1 cellular context compared by ENCODE assay signal in the genomic region with DNA sequence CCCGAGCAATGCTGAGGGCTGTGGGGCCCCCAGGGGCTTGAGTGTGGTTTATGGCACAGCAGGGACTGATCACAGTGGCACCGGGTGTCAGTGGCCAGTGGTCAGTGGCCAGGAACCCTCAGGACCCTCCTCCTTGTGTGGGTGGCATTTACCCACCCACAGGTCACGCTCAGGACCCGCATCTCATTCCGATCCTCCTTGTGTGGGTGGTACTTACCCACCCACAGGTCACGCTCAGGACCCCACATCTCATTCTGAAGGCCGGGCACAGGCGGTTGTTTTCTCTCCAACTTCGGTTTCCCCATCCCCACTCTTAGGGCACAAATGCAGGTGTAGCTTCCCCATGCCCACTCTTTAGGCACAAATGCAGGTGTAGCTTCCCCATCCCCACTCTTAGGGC.
A peak's percentile ranks its signal among the peaks of the same experiment; 100 is the strongest.
TF ChIP-seq lines count a peak whose summit lies in the region.

No MANE protein-coding gene starts in this region.

TF ChIP-seq in HepG2, 621 proteins besides CTCF, POLR2A, EP300 and RAD21:
- no peak for TF ChIP-seq KLF12 (CRISPR knock-in tag; IDR thresholded peaks at IDR 0.05; ENCODE audit: borderline replicate concordance)
- TF ChIP-seq MEF2D (CRISPR knock-in tag; IDR thresholded peaks at IDR 0.05), result no peak
- TF ChIP-seq ETV5 (CRISPR knock-in tag; IDR thresholded peaks at IDR 0.05; ENCODE audit: borderline replicate concordance), result 0 out of 2 replicates have a peak, but pooled peaks have one; percentile 2
- TF ChIP-seq THRA (CRISPR knock-in tag; IDR thresholded peaks at IDR 0.05; ENCODE audit: borderline replicate concordance), result no peak
- peak; percentile 15 for TF ChIP-seq AGO2 (optimal IDR thresholded peaks at IDR 0.05; ENCODE audit: low read depth, low read length)
- no peak for TF ChIP-seq MTERF4 (CRISPR knock-in tag; IDR thresholded peaks at IDR 0.05)
- no peak for TF ChIP-seq ZNF724P (CRISPR knock-in tag; IDR thresholded peaks at IDR 0.05; ENCODE audit: borderline replicate concordance)
